Comparison of ENCODE assay signal across 8 cellular contexts in genomic region chr5:139482050-139482889, GRCh38. TPM values are rescaled to one million over a fixed set of nuclear protein-coding genes. Genes with fewer than 3 reads are reported as not detected.
DNase-seq lines count a peak whose midpoint lies in the region; ATAC-seq and TF ChIP-seq lines count a peak whose summit lies in the region.

TSS of gene STING1 (minus strand) at chr5:139482758. CDS start at chr5:139481704, 1,054 bp downstream.

- TF ChIP-seq EP300 in ovary (IDR thresholded peaks at IDR 0.05), result peak; percentile 18

- TF ChIP-seq CTCF in fibroblast of the aortic adventitia (IDR thresholded peaks at IDR 0.05; ENCODE audit: insufficient read depth, low read length) (no peak), ovary (IDR thresholded peaks at IDR 0.05) (no peak)

- no peaks in the 10 kb centered on the region for H3K36me3 ChIP-seq in ovary
- peaks cover 0 to 5% of the 10 kb centered on the region in 2 donors for H3K36me3 ChIP-seq in aorta (ENCODE audit: control insufficient read depth in 1 of 2, insufficient read depth in 2 of 2, low read length in 1 of 2)

- H3K4me3 Mint-ChIP-seq in activated T-helper 17 cell treated with anti-CD3 and anti-CD28 coated beads, Interleukin-2, amount 50 U/mL, for 72 hours, result peak within 1 kb of the TSS; percentile 95

- 1 to 3% (median 2%) methylated on average over 19 of the region's 19 CpGs for WGBS in ovary, 3 donors
- WGBS in aorta, 2 donors, result 0 to 1% methylated on average over 19 of the region's 19 CpGs

- H3K4me1 ChIP-seq in ovary (ENCODE audit: insufficient read depth), result peaks cover 17% of the 10 kb centered on the region
- no peaks in the 10 kb centered on the region for H3K4me1 ChIP-seq in aorta (ENCODE audit: control insufficient read depth in 1 of 2, insufficient read depth in 2 of 2, low read length in 2 of 2)

- H3K27me3 ChIP-seq in ovary, result no peaks in the 10 kb centered on the region
- H3K27me3 ChIP-seq in aorta (ENCODE audit: control insufficient read depth in 1 of 2, insufficient read depth in 2 of 2, low read length in 1 of 2), result no peaks in the 10 kb centered on the region

- intact Hi-C loops in ovary (cut with DNase I), result no loop called here
- intact Hi-C loops in aorta (cut with DNase I), result loop anchor here in 1 of 2 donors (5.0 kb wide), 1 partner anchor 45 kb away; the partner anchor contains the start of gene DNAJC18

- DNase-seq in fibroblast of the aortic adventitia (ENCODE audit: low read depth), result peak; percentile 98
- peak; percentile 84 to 89 (median 87) for DNase-seq in ovary
- DNase-seq in aorta, result peak; percentile 91 to 95

- peak; percentile 50 for ATAC-seq in HG03442 (IDR thresholded peaks at IDR 0.05; ENCODE audit: unreplicated experiment)
- peak; percentile 65 for ATAC-seq in activated T-helper 17 cell treated with anti-CD3 and anti-CD28 coated beads, Interleukin-2, amount 50 U/mL, for 72 hours (replicated peaks)
- peak; percentile 75 for ATAC-seq in aorta (ENCODE audit: low FRiP score)
- ATAC-seq in GM19467 (IDR thresholded peaks at IDR 0.05; ENCODE audit: unreplicated experiment), result no peak

- H3K27ac ChIP-seq in ovary (peak within 1 kb of the TSS; percentile 94), aorta (ENCODE audit: low read depth in 1 of 2, low read length in 2 of 2) (peak within 1 kb of the TSS; percentile 96)

- no peaks in the 10 kb centered on the region for H3K9me3 ChIP-seq in ovary
- no peaks in the 10 kb centered on the region for H3K9me3 ChIP-seq in aorta (ENCODE audit: control insufficient read depth, low read length)

- peak; percentile 37 for TF ChIP-seq POLR2A in ovary (IDR thresholded peaks at IDR 0.05)

- H3K4me1 Mint-ChIP-seq in activated T-helper 17 cell treated with anti-CD3 and anti-CD28 coated beads, Interleukin-2, amount 50 U/mL, for 72 hours, result peaks cover 30% of the 10 kb centered on the region

- no peaks in the 10 kb centered on the region for H3K27me3 Mint-ChIP-seq in activated T-helper 17 cell treated with anti-CD3 and anti-CD28 coated beads, Interleukin-2, amount 50 U/mL, for 72 hours

- H3K4me3 ChIP-seq in GM08714 (ENCODE audit: low read length) (peak within 1 kb of the TSS; percentile 50; the same call in 1 of the 2 replicates), fibroblast of the aortic adventitia (ENCODE audit: low read depth, low read length) (peak within 1 kb of the TSS; percentile 87), ovary (peak within 1 kb of the TSS; percentile 47), aorta (ENCODE audit: low read length in 2 of 2) (peak within 1 kb of the TSS; percentile 34 to 60)

- peaks cover 54% of the 10 kb centered on the region for H3K36me3 Mint-ChIP-seq in activated T-helper 17 cell treated with anti-CD3 and anti-CD28 coated beads, Interleukin-2, amount 50 U/mL, for 72 hours (ENCODE audit: low read depth)

- peak within 1 kb of the TSS; percentile 99 for H3K27ac Mint-ChIP-seq in activated T-helper 17 cell treated with anti-CD3 and anti-CD28 coated beads, Interleukin-2, amount 50 U/mL, for 72 hours

- no peaks in the 10 kb centered on the region for H3K9me3 Mint-ChIP-seq in activated T-helper 17 cell treated with anti-CD3 and anti-CD28 coated beads, Interleukin-2, amount 50 U/mL, for 72 hours

TF ChIP-seq in PFSK-1, 5 proteins besides CTCF, POLR2A, EP300 and RAD21:
- TF ChIP-seq FOXP2 (optimal IDR thresholded peaks at IDR 0.05; ENCODE audit: borderline replicate concordance, extremely low read depth, extremely low read length, insufficient read depth) (no peak), POLR2AphosphoS5 (IDR thresholded peaks at IDR 0.05; ENCODE audit: low read depth, low read length) (no peak; the same call in 1 of the 2 replicates), TAF1 (IDR thresholded peaks at IDR 0.05; ENCODE audit: borderline replicate concordance, insufficient read depth, low read length) (no peak), SIN3A (IDR thresholded peaks at IDR 0.05; ENCODE audit: borderline replicate concordance, insufficient read depth, low read length) (0 out of 2 replicates have a peak, but pooled peaks have one; percentile 34)
- TF ChIP-seq, protein P1, sequence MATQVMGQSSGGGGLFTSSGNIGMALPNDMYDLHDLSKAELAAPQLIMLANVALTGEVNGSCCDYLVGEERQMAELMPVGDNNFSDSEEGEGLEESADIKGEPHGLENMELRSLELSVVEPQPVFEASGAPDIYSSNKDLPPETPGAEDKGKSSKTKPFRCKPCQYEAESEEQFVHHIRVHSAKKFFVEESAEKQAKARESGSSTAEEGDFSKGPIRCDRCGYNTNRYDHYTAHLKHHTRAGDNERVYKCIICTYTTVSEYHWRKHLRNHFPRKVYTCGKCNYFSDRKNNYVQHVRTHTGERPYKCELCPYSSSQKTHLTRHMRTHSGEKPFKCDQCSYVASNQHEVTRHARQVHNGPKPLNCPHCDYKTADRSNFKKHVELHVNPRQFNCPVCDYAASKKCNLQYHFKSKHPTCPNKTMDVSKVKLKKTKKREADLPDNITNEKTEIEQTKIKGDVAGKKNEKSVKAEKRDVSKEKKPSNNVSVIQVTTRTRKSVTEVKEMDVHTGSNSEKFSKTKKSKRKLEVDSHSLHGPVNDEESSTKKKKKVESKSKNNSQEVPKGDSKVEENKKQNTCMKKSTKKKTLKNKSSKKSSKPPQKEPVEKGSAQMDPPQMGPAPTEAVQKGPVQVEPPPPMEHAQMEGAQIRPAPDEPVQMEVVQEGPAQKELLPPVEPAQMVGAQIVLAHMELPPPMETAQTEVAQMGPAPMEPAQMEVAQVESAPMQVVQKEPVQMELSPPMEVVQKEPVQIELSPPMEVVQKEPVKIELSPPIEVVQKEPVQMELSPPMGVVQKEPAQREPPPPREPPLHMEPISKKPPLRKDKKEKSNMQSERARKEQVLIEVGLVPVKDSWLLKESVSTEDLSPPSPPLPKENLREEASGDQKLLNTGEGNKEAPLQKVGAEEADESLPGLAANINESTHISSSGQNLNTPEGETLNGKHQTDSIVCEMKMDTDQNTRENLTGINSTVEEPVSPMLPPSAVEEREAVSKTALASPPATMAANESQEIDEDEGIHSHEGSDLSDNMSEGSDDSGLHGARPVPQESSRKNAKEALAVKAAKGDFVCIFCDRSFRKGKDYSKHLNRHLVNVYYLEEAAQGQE (IDR thresholded peaks at IDR 0.05; ENCODE audit: insufficient read depth in 1 of 2, low read depth in 2 of 2, low read length in 2 of 2), result peak in 1 of 2 experiments; percentile 49; a peak in 1 of 4 replicates

RNA-seq across cellular contexts. Expression of gene STING1, which starts in this region (rescaled TPM):
- polyA plus RNA-seq in PFSK-1 (2012; ENCODE audit: insufficient read length, low read depth), result 7.4 TPM
- total RNA-seq in activated T-helper 17 cell treated with anti-CD3 and anti-CD28 coated beads, Interleukin-2, amount 50 U/mL, for 72 hours, result 100 to 1,000 TPM; 360 to 423 TPM
- total RNA-seq in fibroblast of the aortic adventitia (ENCODE audit: low replicate concordance) (15.0 and 42.1 TPM in 2 replicates), ovary (10 to 100 TPM; 36.8 to 74.6 (median 53.8) TPM), aorta (100 to 1,000 TPM; 111 to 151 TPM)
- polyA plus RNA-seq in ovary (10 to 100 TPM; 47.6 to 49.9 TPM), aorta (100 to 1,000 TPM in 1 of 2 donors, 10 to 100 TPM in 1; 23.9 to 180 TPM)
